ENCODE assay signal across 31 cellular contexts in genomic region chr17:40260528-40260927, GRCh38.
"Had no signal": no experiment of that assay in that cellular context is flagged by ENCODE, and none has a peak within 500 bp of the region (broad histone marks: within the 10 kb centered on the region; RNA-seq: fewer than 3 reads in every experiment).

No MANE protein-coding gene starts in this region.

- ATAC-seq: activated CD8-positive, alpha-beta T cell treated with anti-CD3 and anti-CD28 coated beads, Interleukin-2, amount 10 ng/mL, durations not matched to agents 7 days and 5 days; activated T-cell treated with anti-CD3 and anti-CD28 coated beads, Interleukin-2, amount 50 U/mL, for 4 hours; body of pancreas; SK-N-SH treated with all-trans-retinoic acid at 6 μM for 48 hours; WTC11 had no signal

- H3K27ac ChIP-seq: adrenal gland, body of pancreas, Peyer's patch, RWPE1, SJSA1 had no signal

- H3K4me3 ChIP-seq: adrenal gland, body of pancreas, Peyer's patch, SJSA1 had no signal

- H3K9me3 Mint-ChIP-seq: activated naive CD8-positive, alpha-beta T cell treated with anti-CD3 and anti-CD28 coated beads, Interleukin-2, amount 10 ng/mL, durations not matched to agents 7 days and 5 days; activated T-cell treated with anti-CD3 and anti-CD28 coated beads, Interleukin-2, amount 50 U/mL, for 4 hours; central memory CD8-positive, alpha-beta T cell; T-helper 1 cell treated with Interleukin-12 subunit alpha and Interleukin-12 subunit beta and Interleukin-4 antibody, amounts not matched to agents 30 μg/mL and 1 μg/mL, for 36 hours; WTC11 had no signal

- DNase-seq: activated CD4-positive, alpha-beta T cell treated with anti-CD3 and anti-CD28 coated beads for 48 hours; activated CD4-positive, alpha-beta T cell treated with anti-CD3 and anti-CD28 coated beads, Interleukin-2, amount 50 U/mL, for 4 hours; activated CD4-positive, CD25-positive, alpha-beta regulatory T cell treated with anti-CD3 and anti-CD28 coated beads, Interleukin-2, amount 50 U/mL, for 72 hours; activated CD8-positive, alpha-beta memory T cell treated with anti-CD3 and anti-CD28 coated beads, Interleukin-2, amount 50 U/mL, for 48 hours; activated CD8-positive, alpha-beta T cell treated with anti-CD3 and anti-CD28 coated beads, Interleukin-2, amount 10 ng/mL, durations not matched to agents 7 days and 5 days; activated gamma-delta T cell; activated naive CD4-positive, alpha-beta T cell treated with anti-CD3 and anti-CD28 coated beads, Interleukin-2, amount 50 U/mL, for 16 hours; activated naive CD8-positive, alpha-beta T cell treated with anti-CD3 and anti-CD28 coated beads, Interleukin-2, amount 10 ng/mL, durations not matched to agents 7 days and 5 days; activated T-cell treated with anti-CD3 and anti-CD28 coated beads, Interleukin-2, amount 50 U/mL, for 4 hours; anterior cingulate cortex; body of pancreas; MM.1S; NCI-H1105; NCI-H1436; NCI-H1694 treated with DMSO at 0.1 percent for 48 hours; NCI-H2029 treated with DMSO at 0.1 percent for 48 hours; NCI-H345; NCI-H510A; NCI-H526 treated with DMSO at 0.1 percent for 48 hours; SHP77; SW 1271; T-helper 9 cell had no signal

- H3K27me3 Mint-ChIP-seq: activated naive CD8-positive, alpha-beta T cell treated with anti-CD3 and anti-CD28 coated beads, Interleukin-2, amount 10 ng/mL, durations not matched to agents 7 days and 5 days; central memory CD8-positive, alpha-beta T cell had no signal

- H3K27me3 ChIP-seq: adrenal gland, body of pancreas, Peyer's patch, SJSA1 had no signal

- FAIRE-seq: bronchial epithelial cell had no signal

- H3K4me3 Mint-ChIP-seq: activated CD8-positive, alpha-beta T cell treated with anti-CD3 and anti-CD28 coated beads, Interleukin-2, amount 10 ng/mL, durations not matched to agents 7 days and 5 days; activated naive CD8-positive, alpha-beta T cell treated with anti-CD3 and anti-CD28 coated beads, Interleukin-2, amount 10 ng/mL, durations not matched to agents 7 days and 5 days; activated T-cell treated with anti-CD3 and anti-CD28 coated beads, Interleukin-2, amount 50 U/mL, for 4 hours; central memory CD8-positive, alpha-beta T cell; T-helper 1 cell treated with Interleukin-12 subunit alpha and Interleukin-12 subunit beta and Interleukin-4 antibody, amounts not matched to agents 30 μg/mL and 1 μg/mL, for 36 hours; WTC11 had no signal

- H3K9me3 ChIP-seq: adrenal gland, body of pancreas, Peyer's patch, SJSA1 had no signal

- H3K4me1 ChIP-seq: adrenal gland, body of pancreas, SJSA1 had no signal

- H3K27ac Mint-ChIP-seq: activated CD8-positive, alpha-beta T cell treated with anti-CD3 and anti-CD28 coated beads, Interleukin-2, amount 10 ng/mL, durations not matched to agents 7 days and 5 days; activated naive CD8-positive, alpha-beta T cell treated with anti-CD3 and anti-CD28 coated beads, Interleukin-2, amount 10 ng/mL, durations not matched to agents 7 days and 5 days; T-helper 1 cell treated with Interleukin-12 subunit alpha and Interleukin-12 subunit beta and Interleukin-4 antibody, amounts not matched to agents 30 μg/mL and 1 μg/mL, for 36 hours; WTC11 had no signal
